In genomic region chr2:209474960-209475359, GRCh38 we compare ENCODE assay signal across 27 cellular contexts.
"Had no signal": no experiment of that assay in that cellular context is flagged by ENCODE, and none has a peak within 500 bp of the region (broad histone marks: within the 10 kb centered on the region; RNA-seq: fewer than 3 reads in every experiment).

No MANE protein-coding gene starts in this region.

- H3K27ac ChIP-seq: esophagus squamous epithelium had no signal

- H3K36me3 ChIP-seq: esophagus squamous epithelium had no signal

- H3K4me3 Mint-ChIP-seq: activated CD4-positive, alpha-beta memory T cell treated with anti-CD3 and anti-CD28 coated beads, Interleukin-2, amount 10 ng/mL, durations not matched to agents 7 days and 5 days; activated CD4-positive, alpha-beta T cell treated with anti-CD3 and anti-CD28 coated beads, Interleukin-2, amount 10 ng/mL, durations not matched to agents 7 days and 5 days; activated naive CD8-positive, alpha-beta T cell; activated T-cell treated with anti-CD3 and anti-CD28 coated beads, Interleukin-2, amount 50 U/mL, for 4 hours; activated T-helper 17 cell treated with anti-CD3 and anti-CD28 coated beads, Interleukin-2, amount 50 U/mL, for 72 hours; T-helper 17 cell; T-helper 2 cell treated with Interferon-gamma antibody and Interleukin-4, amounts not matched to agents 5 μg/mL and 100 μg/mL, for 36 hours had no signal

- DNase-seq: activated CD4-positive, alpha-beta memory T cell treated with anti-CD3 and anti-CD28 coated beads, Interleukin-2, amount 10 ng/mL, durations not matched to agents 7 days and 5 days; activated CD4-positive, alpha-beta T cell treated with anti-CD3 and anti-CD28 coated beads for 1 hour; activated CD4-positive, alpha-beta T cell treated with anti-CD3 and anti-CD28 coated beads for 4 hours; activated CD4-positive, alpha-beta T cell treated with anti-CD3 and anti-CD28 coated beads, Interleukin-2, amount 10 ng/mL, durations not matched to agents 7 days and 5 days; activated CD4-positive, alpha-beta T cell treated with anti-CD3 and anti-CD28 coated beads, Interleukin-2, amount 50 U/mL, for 4 hours; activated CD4-positive, CD25-positive, alpha-beta regulatory T cell; activated CD8-positive, alpha-beta memory T cell treated with anti-CD3 and anti-CD28 coated beads, Interleukin-2, amount 50 U/mL, for 48 hours; activated effector memory CD4-positive, alpha-beta T cell treated with Interleukin-2 at 50 U/mL for 16 hours; activated gamma-delta T cell treated with Interleukin-2 at 50 U/mL for 16 hours; activated naive CD4-positive, alpha-beta T cell treated with anti-CD3 and anti-CD28 coated beads, Interleukin-2, amount 50 U/mL, for 16 hours; activated naive CD4-positive, alpha-beta T cell treated with Interleukin-2 at 50 U/mL for 16 hours; activated T-cell treated with anti-CD3 and anti-CD28 coated beads, Interleukin-2, amount 50 U/mL, for 4 hours; amniotic stem cell; anterior cingulate cortex; caudate nucleus; cortex of kidney; dermis blood vessel endothelial cell; effector CD4-positive, alpha-beta T cell; esophagus squamous epithelium; foreskin fibroblast; head of caudate nucleus; hippocampal formation; T-helper 17 cell; T1000 had no signal

- H3K4me1 Mint-ChIP-seq: activated CD4-positive, alpha-beta memory T cell treated with anti-CD3 and anti-CD28 coated beads, Interleukin-2, amount 10 ng/mL, durations not matched to agents 7 days and 5 days; activated CD4-positive, alpha-beta T cell treated with anti-CD3 and anti-CD28 coated beads, Interleukin-2, amount 10 ng/mL, durations not matched to agents 7 days and 5 days; activated T-helper 17 cell treated with anti-CD3 and anti-CD28 coated beads, Interleukin-2, amount 50 U/mL, for 72 hours; T-helper 17 cell had no signal

- H3K27me3 Mint-ChIP-seq: activated CD4-positive, alpha-beta memory T cell treated with anti-CD3 and anti-CD28 coated beads, Interleukin-2, amount 10 ng/mL, durations not matched to agents 7 days and 5 days; activated CD4-positive, alpha-beta T cell treated with anti-CD3 and anti-CD28 coated beads, Interleukin-2, amount 10 ng/mL, durations not matched to agents 7 days and 5 days; activated T-helper 17 cell treated with anti-CD3 and anti-CD28 coated beads, Interleukin-2, amount 50 U/mL, for 72 hours; T-helper 17 cell had no signal

- H3K36me3 Mint-ChIP-seq: activated naive CD8-positive, alpha-beta T cell had no signal

- H3K9me3 Mint-ChIP-seq: activated CD4-positive, alpha-beta memory T cell treated with anti-CD3 and anti-CD28 coated beads, Interleukin-2, amount 10 ng/mL, durations not matched to agents 7 days and 5 days; activated CD4-positive, alpha-beta T cell treated with anti-CD3 and anti-CD28 coated beads, Interleukin-2, amount 10 ng/mL, durations not matched to agents 7 days and 5 days; activated T-cell treated with anti-CD3 and anti-CD28 coated beads, Interleukin-2, amount 50 U/mL, for 4 hours; activated T-helper 17 cell treated with anti-CD3 and anti-CD28 coated beads, Interleukin-2, amount 50 U/mL, for 72 hours; T-helper 2 cell treated with Interferon-gamma antibody and Interleukin-4, amounts not matched to agents 5 μg/mL and 100 μg/mL, for 36 hours had no signal

- H3K9me3 ChIP-seq: esophagus squamous epithelium had no signal

- H3K4me3 ChIP-seq: esophagus squamous epithelium had no signal

- H3K27ac Mint-ChIP-seq: activated CD4-positive, alpha-beta memory T cell treated with anti-CD3 and anti-CD28 coated beads, Interleukin-2, amount 10 ng/mL, durations not matched to agents 7 days and 5 days; activated CD4-positive, alpha-beta T cell treated with anti-CD3 and anti-CD28 coated beads, Interleukin-2, amount 10 ng/mL, durations not matched to agents 7 days and 5 days; activated naive CD8-positive, alpha-beta T cell; activated T-helper 17 cell treated with anti-CD3 and anti-CD28 coated beads, Interleukin-2, amount 50 U/mL, for 72 hours; T-helper 17 cell; T-helper 2 cell treated with Interferon-gamma antibody and Interleukin-4, amounts not matched to agents 5 μg/mL and 100 μg/mL, for 36 hours had no signal
